ENCODE assay signal across 14 cellular contexts in genomic region chr1:64515427-64515826, GRCh38. TPM values are rescaled to one million over a fixed set of nuclear protein-coding genes. Genes with fewer than 3 reads are reported as not detected.
A peak's percentile ranks its signal among the peaks of the same experiment; 100 is the strongest.
DNase-seq lines count a peak whose midpoint lies in the region; TF ChIP-seq lines count a peak whose summit lies in the region.
"Had no signal": no experiment of that assay in that cellular context is flagged by ENCODE, and none has a peak within 500 bp of the region (broad histone marks: within the 10 kb centered on the region; RNA-seq: fewer than 3 reads in every experiment).

No MANE protein-coding gene starts in this region.

- H3K27me3 Mint-ChIP-seq in activated CD4-positive, alpha-beta memory T cell treated with anti-CD3 and anti-CD28 coated beads for 36 hours: peaks cover 1% of the 10 kb centered on the region
- peaks cover 1 to 8% of the 10 kb centered on the region in 2 donors for H3K27me3 Mint-ChIP-seq in CD8-positive, alpha-beta memory T cell

- H3K4me1 ChIP-seq in fibroblast of lung (ENCODE audit: control insufficient read depth, extremely low read depth, insufficient read depth, low read length): peaks cover 25% of the 10 kb centered on the region
- H3K4me1 ChIP-seq in prostate gland (replicated peaks): no peaks in the 10 kb centered on the region
- peaks cover 60% of the 10 kb centered on the region for H3K4me1 ChIP-seq in osteoblast (ENCODE audit: insufficient read depth, low read length)
- no peaks in the 10 kb centered on the region for H3K4me1 ChIP-seq in CD8-positive, alpha-beta memory T cell (ENCODE audit: insufficient read depth, low read length)

- TF ChIP-seq POLR2A in prostate gland (IDR thresholded peaks at IDR 0.05): no peak

- H3K27ac Mint-ChIP-seq in activated CD4-positive, alpha-beta memory T cell treated with anti-CD3 and anti-CD28 coated beads for 36 hours: no peak overlapping the region
- H3K27ac Mint-ChIP-seq in CD8-positive, alpha-beta memory T cell: no peak overlapping the region

- H3K27me3 ChIP-seq in fibroblast of lung (ENCODE audit: control insufficient read depth, insufficient read depth, low read length) (no peaks in the 10 kb centered on the region), prostate gland (replicated peaks; ENCODE audit: insufficient read depth) (no peaks in the 10 kb centered on the region), osteoblast (ENCODE audit: insufficient read depth, low read length) (no peaks in the 10 kb centered on the region)
- no peaks in the 10 kb centered on the region for H3K27me3 ChIP-seq in CD8-positive, alpha-beta memory T cell (ENCODE audit: insufficient read depth, low read length, poor library complexity, severe bottlenecking)
- H3K27me3 ChIP-seq: cardiac muscle cell had no signal

- H3K4me3 ChIP-seq in fibroblast of lung (replicated peaks in 1 of 4; ENCODE audit: control extremely low read depth in 1 of 4, insufficient read depth in 1 of 4, low read depth in 3 of 4, low read length in 4 of 4) (no peak overlapping the region), prostate gland (no peak overlapping the region), osteoblast (ENCODE audit: insufficient read depth, low read length) (no peak overlapping the region)
- no peak overlapping the region for H3K4me3 ChIP-seq in CD8-positive, alpha-beta memory T cell (ENCODE audit: low read length)
- H3K4me3 ChIP-seq: cardiac muscle cell had no signal

- no peak overlapping the region for H3K4me3 Mint-ChIP-seq in activated CD4-positive, alpha-beta memory T cell treated with anti-CD3 and anti-CD28 coated beads for 36 hours
- no peak overlapping the region for H3K4me3 Mint-ChIP-seq in CD8-positive, alpha-beta memory T cell

- DNase-seq in Ammon's horn (ENCODE audit: low spot score): peak; percentile 78
- peak; percentile 79 for DNase-seq in NCI-H1694 (lab: John Stamatoyannopoulos, UW)
- DNase-seq in fibroblast of lung (ENCODE audit: low read depth in 2 of 2): peak; percentile 65 to 89
- DNase-seq in prostate gland (ENCODE audit: low spot score): peak; percentile 34
- no peak for DNase-seq in osteoblast (ENCODE audit: insufficient read length, low spot score, missing footprints)
- DNase-seq in activated CD4-positive, alpha-beta memory T cell treated with anti-CD3 and anti-CD28 coated beads for 36 hours: no peak
- DNase-seq in iPS-NIHi11 (ENCODE audit: low spot score): no peak
- no peak for DNase-seq in CD8-positive, alpha-beta memory T cell
- DNase-seq: activated CD4-positive, alpha-beta T cell treated with anti-CD3 and anti-CD28 coated beads, Interleukin-2, amount 50 U/mL, for 48 hours; Calu3; MM.1S; occipital lobe; SHP77 treated with DMSO at 0.1 percent for 48 hours had no signal

- intact Hi-C loops in prostate gland (cut with DNase I): no loop called here
- intact Hi-C loops in activated CD4-positive, alpha-beta memory T cell treated with anti-CD3 and anti-CD28 coated beads for 36 hours (cut with micrococcal nuclease): no loop called here

- H3K9me3 Mint-ChIP-seq in activated CD4-positive, alpha-beta memory T cell treated with anti-CD3 and anti-CD28 coated beads for 36 hours: no peaks in the 10 kb centered on the region
- H3K9me3 Mint-ChIP-seq in CD8-positive, alpha-beta memory T cell: peaks cover 0 to 2% (median 0%) of the 10 kb centered on the region in 5 donors

- TF ChIP-seq CTCF in fibroblast of lung (conservative IDR thresholded peaks at IDR 0.05 in 1 of 2, IDR thresholded peaks at IDR 0.05 in 1 of 2; ENCODE audit: low read depth in 1 of 2, low read length in 2 of 2) (no peak), prostate gland (IDR thresholded peaks at IDR 0.05) (no peak), osteoblast (IDR thresholded peaks at IDR 0.05; ENCODE audit: extremely low read depth, low read depth, low read length) (no peak)

- no peaks in the 10 kb centered on the region for H3K36me3 ChIP-seq in fibroblast of lung (ENCODE audit: control insufficient read depth, insufficient read depth, low read length)
- no peaks in the 10 kb centered on the region for H3K36me3 ChIP-seq in prostate gland
- H3K36me3 ChIP-seq in osteoblast (ENCODE audit: insufficient read depth, low read length): no peaks in the 10 kb centered on the region
- no peaks in the 10 kb centered on the region for H3K36me3 ChIP-seq in CD8-positive, alpha-beta memory T cell (ENCODE audit: insufficient read depth, low read length)
- H3K36me3 ChIP-seq: cardiac muscle cell had no signal

- H4K20me1 ChIP-seq in fibroblast of lung (ENCODE audit: control insufficient read depth, extremely low read depth, insufficient read depth, low read length) (no peaks in the 10 kb centered on the region), osteoblast (ENCODE audit: insufficient read depth, low read length) (no peaks in the 10 kb centered on the region)

- H3K79me2 ChIP-seq in fibroblast of lung (ENCODE audit: control insufficient read depth, insufficient read depth, low read length) (no peaks in the 10 kb centered on the region), osteoblast (ENCODE audit: insufficient read depth, low read length) (no peaks in the 10 kb centered on the region)

- peak overlapping the region; percentile 1 for H3K4me2 ChIP-seq in fibroblast of lung (ENCODE audit: extremely low read depth, insufficient read depth, low read length)
- H3K4me2 ChIP-seq in osteoblast (ENCODE audit: insufficient read depth, low read length): no peak overlapping the region

- H3K27ac ChIP-seq in fibroblast of lung (ENCODE audit: insufficient read depth, low read length) (no peak overlapping the region), prostate gland (no peak overlapping the region), osteoblast (ENCODE audit: low read depth, low read length) (no peak overlapping the region)
- H3K27ac ChIP-seq in CD8-positive, alpha-beta memory T cell (ENCODE audit: low read depth, low read length): no peak overlapping the region
- H3K27ac ChIP-seq: cardiac muscle cell had no signal

- no peaks in the 10 kb centered on the region for H3K9me3 ChIP-seq in fibroblast of lung (ENCODE audit: control insufficient read depth, insufficient read depth, low read depth, low read length)
- no peaks in the 10 kb centered on the region for H3K9me3 ChIP-seq in prostate gland
- no peaks in the 10 kb centered on the region for H3K9me3 ChIP-seq in osteoblast (ENCODE audit: low read depth, low read length)
- no peaks in the 10 kb centered on the region for H3K9me3 ChIP-seq in CD8-positive, alpha-beta memory T cell (ENCODE audit: low read length)

- POLR2A ChIA-PET in activated CD4-positive, alpha-beta memory T cell treated with anti-CD3 and anti-CD28 coated beads for 36 hours (lab: Charles Lee): no interaction called here
- POLR2A ChIA-PET in CD8-positive, alpha-beta memory T cell (lab: Charles Lee): no interaction called here

- H3K4me1 Mint-ChIP-seq in activated CD4-positive, alpha-beta memory T cell treated with anti-CD3 and anti-CD28 coated beads for 36 hours (ENCODE audit: low read depth): no peaks in the 10 kb centered on the region
- no peaks in the 10 kb centered on the region for H3K4me1 Mint-ChIP-seq in CD8-positive, alpha-beta memory T cell

- WGBS in prostate gland: 33% methylated on average over 1 of the region's 1 CpG

- no peaks in the 10 kb centered on the region for H3K36me3 Mint-ChIP-seq in activated CD4-positive, alpha-beta memory T cell treated with anti-CD3 and anti-CD28 coated beads for 36 hours
- H3K36me3 Mint-ChIP-seq in CD8-positive, alpha-beta memory T cell: peaks cover 0 to 2% (median 0%) of the 10 kb centered on the region in 3 donors

- no peak overlapping the region for H2AFZ ChIP-seq in fibroblast of lung (ENCODE audit: low read length)
- no peak overlapping the region for H2AFZ ChIP-seq in osteoblast (ENCODE audit: low read length)

- H3K9ac ChIP-seq in fibroblast of lung (ENCODE audit: insufficient read depth, low read length): no peak overlapping the region

- CTCF ChIA-PET in activated CD4-positive, alpha-beta memory T cell treated with anti-CD3 and anti-CD28 coated beads for 36 hours (lab: Charles Lee): interaction anchor here (0.6 kb wide), 1 partner anchor 1189 kb away, joined by 3 read pairs; no protein-coding TSS in a partner anchor
- CTCF ChIA-PET in CD8-positive, alpha-beta memory T cell (lab: Charles Lee): no interaction called here

RNA-seq across cellular contexts. Expression of gene CACHD1, which starts 45.5 kb away (rescaled TPM):
- total RNA-seq in fibroblast of lung (4.6 and 5.4 TPM in 2 replicates), prostate gland (10 to 100 TPM; 10.8 to 14.4 TPM), osteoblast (5.1 and 6.8 TPM in 2 replicates)
- 2.9 TPM in 2 replicates for polyA plus RNA-seq in fibroblast of lung
- polyA plus RNA-seq in fibroblast of lung (2012): 3.1 and 4.0 TPM in 2 replicates
- polyA minus RNA-seq in fibroblast of lung (ENCODE audit: low replicate concordance): 4.6 and 6.6 TPM in 2 replicates
- total RNA-seq in activated CD4-positive, alpha-beta memory T cell treated with anti-CD3 and anti-CD28 coated beads for 36 hours: under 1 TPM; 0.27 to 0.33 TPM
- under 1 TPM; 0.35 TPM for total RNA-seq in CD8-positive, alpha-beta memory T cell
- polyA plus RNA-seq in CD8-positive, alpha-beta memory T cell: not detected

Comparison
In these comparisons a context has a peak if more than half of its experiments do, and no peak if none do; other contexts are left out.
1. DNase-seq: peak in Ammon's horn (single experiment), NCI-H1694 (single experiment), fibroblast of lung (2 of 2) and prostate gland (single experiment); none in osteoblast (single experiment), activated CD4-positive, alpha-beta memory T cell treated with anti-CD3 and anti-CD28 coated beads for 36 hours (single experiment), iPS-NIHi11 (single experiment) and CD8-positive, alpha-beta memory T cell (0 of 5).